Comparison of ENCODE assay signal across 20 cellular contexts in genomic region chr7:46844486-46844885, GRCh38.
DNase-seq lines count a peak whose midpoint lies in the region; ATAC-seq and TF ChIP-seq lines count a peak whose summit lies in the region.
"Had no signal": no experiment of that assay in that cellular context is flagged by ENCODE, and none has a peak within 500 bp of the region (broad histone marks: within the 10 kb centered on the region; RNA-seq: fewer than 3 reads in every experiment).

No MANE protein-coding gene starts in this region.

- DNase-seq in GM03348 (ENCODE audit: low spot score) (peak; percentile 15), MG63 (peak; percentile 62), astrocyte of the spinal cord (ENCODE audit: low read depth, low spot score) (peak; percentile 69), osteoblast (ENCODE audit: insufficient read length, low spot score, missing footprints) (peak; percentile 15), NCI-H2196 (lab: John Stamatoyannopoulos, UW; ENCODE audit: unreplicated experiment) (no peak), GOT3 (lab: John Stamatoyannopoulos, UW) (no peak)
- DNase-seq: ACHN; BE2C; CD8-positive, alpha-beta T cell; DND-41; GDM1; NCI-H1105 treated with DMSO at 0.1 percent for 48 hours; NCI-H187; NCI-H446 treated with DMSO at 0.1 percent for 48 hours; NCI-H774; T-helper 1 cell had no signal

- H3K27ac ChIP-seq in osteoblast (ENCODE audit: low read depth, low read length), result no peak overlapping the region
- H3K27ac ChIP-seq: KMS-11 had no signal

- TF ChIP-seq CTCF in astrocyte of the spinal cord (IDR thresholded peaks at IDR 0.05; ENCODE audit: low read depth, low read length) (no peak), osteoblast (IDR thresholded peaks at IDR 0.05; ENCODE audit: extremely low read depth, low read depth, low read length) (no peak)

- peaks cover 18% of the 10 kb centered on the region for H3K4me1 ChIP-seq in osteoblast (ENCODE audit: insufficient read depth, low read length)
- H3K4me1 ChIP-seq: BE2C had no signal

- H3K79me2 ChIP-seq in osteoblast (ENCODE audit: insufficient read depth, low read length), result no peaks in the 10 kb centered on the region

- ATAC-seq in HG03521 (IDR thresholded peaks at IDR 0.05; ENCODE audit: unreplicated experiment), result no peak
- no peak for ATAC-seq in GM18502 (IDR thresholded peaks at IDR 0.05; ENCODE audit: poor library complexity, unreplicated experiment)
- ATAC-seq: CD8-positive, alpha-beta T cell; Right ventricle myocardium inferior had no signal

- H4K20me1 ChIP-seq in osteoblast (ENCODE audit: insufficient read depth, low read length), result no peaks in the 10 kb centered on the region

- H3K27me3 ChIP-seq in MG63 (no peaks in the 10 kb centered on the region), osteoblast (ENCODE audit: insufficient read depth, low read length) (no peaks in the 10 kb centered on the region)
- H3K27me3 ChIP-seq: BE2C had no signal

- no peak overlapping the region for H2AFZ ChIP-seq in osteoblast (ENCODE audit: low read length)

- H3K9me3 ChIP-seq in MG63 (no peaks in the 10 kb centered on the region; the same call in 1 of the 2 replicates), osteoblast (ENCODE audit: low read depth, low read length) (no peaks in the 10 kb centered on the region)
- H3K9me3 ChIP-seq: BE2C had no signal

- no peak overlapping the region for H3K4me2 ChIP-seq in osteoblast (ENCODE audit: insufficient read depth, low read length)
- H3K4me2 ChIP-seq: KMS-11 had no signal

- in situ Hi-C loops in astrocyte of the spinal cord (cut with HindIII; ENCODE audit: low sequenced_read_pairs), result no loop called here

- no peak overlapping the region for H3K4me3 ChIP-seq in MG63
- H3K4me3 ChIP-seq in astrocyte of the spinal cord (ENCODE audit: low read depth, low read length), result no peak overlapping the region
- no peak overlapping the region for H3K4me3 ChIP-seq in osteoblast (ENCODE audit: insufficient read depth, low read length)

- H3K36me3 ChIP-seq in MG63 (no peaks in the 10 kb centered on the region), osteoblast (ENCODE audit: insufficient read depth, low read length) (no peaks in the 10 kb centered on the region)
- H3K36me3 ChIP-seq: BE2C had no signal

Comparison
In these comparisons a context has a peak if more than half of its experiments do, and no peak if none do; other contexts are left out.
1. DNase-seq: peak in GM03348 (single experiment), MG63 (single experiment), astrocyte of the spinal cord (single experiment) and osteoblast (single experiment); none in NCI-H2196 (single experiment) and GOT3 (single experiment).